Comparison of ENCODE assay signal across 3 cellular contexts in genomic region chr22:43475549-43476076, GRCh38.
A peak's percentile ranks its signal among the peaks of the same experiment; 100 is the strongest.
TF ChIP-seq lines count a peak whose summit lies in the region.

No MANE protein-coding gene starts in this region.

TF ChIP-seq in HepG2, 621 proteins besides CTCF, POLR2A, EP300 and RAD21:
- TF ChIP-seq ZNF770 (CRISPR knock-in tag; IDR thresholded peaks at IDR 0.05) (no peak), ZNF251 (CRISPR knock-in tag; IDR thresholded peaks at IDR 0.05) (no peak), ZBTB7A (CRISPR knock-in tag; IDR thresholded peaks at IDR 0.05) (no peak), KDM5A (IDR thresholded peaks at IDR 0.05; ENCODE audit: borderline replicate concordance, low read length) (no peak), ZNF788 (CRISPR knock-in tag; IDR thresholded peaks at IDR 0.05; ENCODE audit: borderline replicate concordance) (no peak), NONO (IDR thresholded peaks at IDR 0.05) (0 out of 2 replicates have a peak, but pooled peaks have one; percentile 15), NONO (CRISPR knock-in tag; conservative IDR thresholded peaks at IDR 0.05) (no peak), ZNF343 (CRISPR knock-in tag; IDR thresholded peaks at IDR 0.05) (no peak), CREB1 (IDR thresholded peaks at IDR 0.05) (peak; percentile 94), CREB1 (CRISPR knock-in tag; IDR thresholded peaks at IDR 0.05) (no peak), ZNF232 (CRISPR knock-in tag; IDR thresholded peaks at IDR 0.05; ENCODE audit: borderline replicate concordance) (no peak), ZNF749 (CRISPR knock-in tag; IDR thresholded peaks at IDR 0.05; ENCODE audit: borderline replicate concordance) (no peak), SMAD9 (CRISPR knock-in tag; IDR thresholded peaks at IDR 0.05) (no peak)
- TF ChIP-seq, protein P1, sequence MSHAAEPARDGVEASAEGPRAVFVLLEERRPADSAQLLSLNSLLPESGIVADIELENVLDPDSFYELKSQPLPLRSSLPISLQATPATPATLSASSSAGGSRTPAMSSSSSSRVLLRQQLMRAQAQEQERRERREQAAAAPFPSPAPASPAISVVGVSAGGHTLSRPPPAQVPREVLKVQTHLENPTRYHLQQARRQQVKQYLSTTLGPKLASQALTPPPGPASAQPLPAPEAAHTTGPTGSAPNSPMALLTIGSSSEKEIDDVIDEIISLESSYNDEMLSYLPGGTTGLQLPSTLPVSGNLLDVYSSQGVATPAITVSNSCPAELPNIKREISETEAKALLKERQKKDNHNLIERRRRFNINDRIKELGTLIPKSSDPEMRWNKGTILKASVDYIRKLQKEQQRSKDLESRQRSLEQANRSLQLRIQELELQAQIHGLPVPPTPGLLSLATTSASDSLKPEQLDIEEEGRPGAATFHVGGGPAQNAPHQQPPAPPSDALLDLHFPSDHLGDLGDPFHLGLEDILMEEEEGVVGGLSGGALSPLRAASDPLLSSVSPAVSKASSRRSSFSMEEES (CRISPR knock-in tag; IDR thresholded peaks at IDR 0.05): no peak
- TF ChIP-seq, protein P2, sequence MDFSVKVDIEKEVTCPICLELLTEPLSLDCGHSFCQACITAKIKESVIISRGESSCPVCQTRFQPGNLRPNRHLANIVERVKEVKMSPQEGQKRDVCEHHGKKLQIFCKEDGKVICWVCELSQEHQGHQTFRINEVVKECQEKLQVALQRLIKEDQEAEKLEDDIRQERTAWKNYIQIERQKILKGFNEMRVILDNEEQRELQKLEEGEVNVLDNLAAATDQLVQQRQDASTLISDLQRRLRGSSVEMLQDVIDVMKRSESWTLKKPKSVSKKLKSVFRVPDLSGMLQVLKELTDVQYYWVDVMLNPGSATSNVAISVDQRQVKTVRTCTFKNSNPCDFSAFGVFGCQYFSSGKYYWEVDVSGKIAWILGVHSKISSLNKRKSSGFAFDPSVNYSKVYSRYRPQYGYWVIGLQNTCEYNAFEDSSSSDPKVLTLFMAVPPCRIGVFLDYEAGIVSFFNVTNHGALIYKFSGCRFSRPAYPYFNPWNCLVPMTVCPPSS (IDR thresholded peaks at IDR 0.05): 0 out of 2 replicates have a peak, but pooled peaks have one; percentile 50

TF ChIP-seq in IMR-90, 13 proteins besides CTCF, POLR2A, EP300 and RAD21:
- TF ChIP-seq, protein P3, sequence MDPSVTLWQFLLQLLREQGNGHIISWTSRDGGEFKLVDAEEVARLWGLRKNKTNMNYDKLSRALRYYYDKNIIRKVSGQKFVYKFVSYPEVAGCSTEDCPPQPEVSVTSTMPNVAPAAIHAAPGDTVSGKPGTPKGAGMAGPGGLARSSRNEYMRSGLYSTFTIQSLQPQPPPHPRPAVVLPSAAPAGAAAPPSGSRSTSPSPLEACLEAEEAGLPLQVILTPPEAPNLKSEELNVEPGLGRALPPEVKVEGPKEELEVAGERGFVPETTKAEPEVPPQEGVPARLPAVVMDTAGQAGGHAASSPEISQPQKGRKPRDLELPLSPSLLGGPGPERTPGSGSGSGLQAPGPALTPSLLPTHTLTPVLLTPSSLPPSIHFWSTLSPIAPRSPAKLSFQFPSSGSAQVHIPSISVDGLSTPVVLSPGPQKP (IDR thresholded peaks at IDR 0.05; ENCODE audit: borderline replicate concordance, low read depth, low read length): no peak
- TF ChIP-seq CEBPB (IDR thresholded peaks at IDR 0.05; ENCODE audit: low read depth, low read length): no peak
- no peak for TF ChIP-seq MAZ (IDR thresholded peaks at IDR 0.05; ENCODE audit: borderline replicate concordance, low read depth, low read length)
- TF ChIP-seq SMC3 (IDR thresholded peaks at IDR 0.05; ENCODE audit: low read depth, low read length): no peak
- no peak for TF ChIP-seq MAFK (IDR thresholded peaks at IDR 0.05; ENCODE audit: low read depth, low read length)
- no peak for TF ChIP-seq FOS (IDR thresholded peaks at IDR 0.05; ENCODE audit: low read depth, low read length)
- no peak for TF ChIP-seq CHD1 (IDR thresholded peaks at IDR 0.05; ENCODE audit: low read depth, low read length)
- TF ChIP-seq, protein P4, sequence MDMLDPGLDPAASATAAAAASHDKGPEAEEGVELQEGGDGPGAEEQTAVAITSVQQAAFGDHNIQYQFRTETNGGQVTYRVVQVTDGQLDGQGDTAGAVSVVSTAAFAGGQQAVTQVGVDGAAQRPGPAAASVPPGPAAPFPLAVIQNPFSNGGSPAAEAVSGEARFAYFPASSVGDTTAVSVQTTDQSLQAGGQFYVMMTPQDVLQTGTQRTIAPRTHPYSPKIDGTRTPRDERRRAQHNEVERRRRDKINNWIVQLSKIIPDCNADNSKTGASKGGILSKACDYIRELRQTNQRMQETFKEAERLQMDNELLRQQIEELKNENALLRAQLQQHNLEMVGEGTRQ (IDR thresholded peaks at IDR 0.05; ENCODE audit: low read depth, low read length): no peak
- TF ChIP-seq RCOR1 (IDR thresholded peaks at IDR 0.05; ENCODE audit: insufficient replicate concordance, low read length): no peak

TF ChIP-seq in H1, 55 proteins besides CTCF, POLR2A, EP300 and RAD21:
- TF ChIP-seq SAP30 (IDR thresholded peaks at IDR 0.05; ENCODE audit: insufficient read depth, insufficient replicate concordance, low read length) (no peak), YY1 (IDR thresholded peaks at IDR 0.05; ENCODE audit: low read depth, low read length) (no peak), PHF8 (conservative IDR thresholded peaks at IDR 0.05; ENCODE audit: low read depth, low read length) (no peak), MAFK (IDR thresholded peaks at IDR 0.05; ENCODE audit: low read depth, low read length) (no peak), KDM4A (IDR thresholded peaks at IDR 0.05; ENCODE audit: low read depth, low read length, severe bottlenecking) (no peak)
TF ChIP-seq in H1: peak in this region for 0.
